ENCODE assay signal across 8 cellular contexts in the genomic region with DNA sequence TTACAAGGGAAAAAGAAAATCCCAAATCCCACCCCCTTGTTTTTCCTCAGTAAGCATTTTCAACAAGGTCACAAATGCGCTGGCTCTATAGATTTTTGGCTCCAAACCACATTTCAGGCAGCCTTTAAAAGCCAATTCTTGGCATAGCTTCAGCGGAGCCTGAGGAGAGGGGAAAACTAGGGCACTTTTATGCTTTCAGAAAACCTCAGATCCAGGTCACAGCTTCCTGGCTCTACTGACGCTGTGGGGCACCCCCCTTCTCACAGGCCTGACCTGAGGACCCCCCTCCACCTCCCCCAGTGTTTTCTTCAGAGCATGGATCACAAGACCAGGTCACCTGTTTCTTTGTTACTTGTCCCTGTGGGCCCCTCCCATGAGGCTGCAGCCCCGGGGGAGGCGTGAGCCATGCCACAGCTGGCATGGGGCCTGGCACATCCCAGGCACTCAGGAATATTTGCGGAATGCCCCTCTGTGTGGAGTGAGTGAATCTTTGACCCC. TPM values are rescaled to one million over a fixed set of nuclear protein-coding genes. Genes with fewer than 3 reads are reported as not detected.
DNase-seq lines count a peak whose midpoint lies in the region; ATAC-seq and TF ChIP-seq lines count a peak whose summit lies in the region.

No MANE protein-coding gene starts in this region.

- H4K20me1 ChIP-seq in PC-3 (ENCODE audit: low read length) = no peaks in the 10 kb centered on the region

- in situ Hi-C loops in GM13977 (cut with MboI; ENCODE audit: low pct_unique_long_range_greater_than_20kb, low sequenced_read_pairs, unreplicated experiment) = no loop called here

- DNase-seq in AG09309 (ENCODE audit: low read depth) (peak; percentile 29), PC-3 (peak; percentile 58), epithelial cell of prostate (ENCODE audit: low read depth, low spot score) (no peak), neuronal stem cell (ENCODE audit: low spot score) (no peak), T-helper 9 cell (no peak), NCI-H2081 (lab: John Stamatoyannopoulos, UW) (no peak), GM13977 (ENCODE audit: low spot score) (no peak)
- DNase-seq in central memory CD4-positive, alpha-beta T cell = no peak

- H3K9ac ChIP-seq in PC-3 (ENCODE audit: low read length) (peak overlapping the region; percentile 64), neuronal stem cell (ENCODE audit: low read depth, low read length, poor library complexity) (no peak overlapping the region)

- H3K79me2 ChIP-seq in PC-3 (ENCODE audit: low read length) = no peaks in the 10 kb centered on the region

- H3K27ac ChIP-seq in PC-3 (ENCODE audit: low read length) (peak overlapping the region; percentile 92), epithelial cell of prostate (peak overlapping the region; percentile 80), neuronal stem cell (replicated peaks; ENCODE audit: low read length) (no peak overlapping the region)

- peak; percentile 11 for ATAC-seq in PC-3

- no peak overlapping the region for H2BK5ac ChIP-seq in neuronal stem cell (ENCODE audit: low read length)

- H3K4me2 ChIP-seq in PC-3 (ENCODE audit: low read length) = peak overlapping the region; percentile 81
- H3K4me2 ChIP-seq in neuronal stem cell (ENCODE audit: insufficient read depth, low read length, poor library complexity, severe bottlenecking) = no peak overlapping the region

- H4K8ac ChIP-seq in neuronal stem cell (ENCODE audit: low read depth, low read length) = no peak overlapping the region

- no peak for TF ChIP-seq CTCF in AG09309 (IDR thresholded peaks at IDR 0.05; ENCODE audit: control insufficient read depth, insufficient read depth, low read depth, low read length, missing control alignments)
- TF ChIP-seq CTCF in PC-3 (conservative IDR thresholded peaks at IDR 0.05; ENCODE audit: low read depth, low read length) = no peak
- TF ChIP-seq CTCF in GM13977 (IDR thresholded peaks at IDR 0.05; ENCODE audit: extremely low read depth, insufficient read depth, missing control alignments) = no peak

- no CpG with 5 or more reads among the region's 6 CpGs for WGBS in neuronal stem cell (ENCODE audit: extremely low coverage in 2 of 2, insufficient read length in 2 of 2, insufficient replicate concordance in 1 of 2), 2 donors

- H3K4ac ChIP-seq in neuronal stem cell (ENCODE audit: low read length) = no peak overlapping the region

- no peak overlapping the region for H3K14ac ChIP-seq in neuronal stem cell (ENCODE audit: low read length)

- H3K27me3 ChIP-seq in PC-3 (ENCODE audit: low read length) (no peaks in the 10 kb centered on the region), neuronal stem cell (ENCODE audit: control insufficient read depth in 3 of 3, insufficient read depth in 3 of 3, low read depth in 1 of 3, low read length in 3 of 3) (no peaks in the 10 kb centered on the region)

- peak overlapping the region; percentile 16 for H3K18ac ChIP-seq in neuronal stem cell (ENCODE audit: low read length)

- H3K79me1 ChIP-seq in neuronal stem cell (ENCODE audit: low read depth, low read length) = no peaks in the 10 kb centered on the region

- H4K91ac ChIP-seq in neuronal stem cell (ENCODE audit: low read depth, low read length, poor library complexity) = no peak overlapping the region

- no TSS peak for BruUV-seq in PC-3 (replicated peaks; lab: Mats Ljungman, UMichigan)

- H3F3A ChIP-seq in PC-3 (ENCODE audit: low read length, unreplicated experiment) = no peaks in the 10 kb centered on the region

- no peaks in the 10 kb centered on the region for H3K36me3 ChIP-seq in PC-3 (ENCODE audit: low read depth, low read length)
- peaks cover 6 to 21% of the 10 kb centered on the region in 2 donors for H3K36me3 ChIP-seq in neuronal stem cell (replicated peaks in 1 of 2; ENCODE audit: control insufficient read depth in 2 of 2, insufficient read depth in 2 of 2, low read length in 2 of 2)

- H3K9me2 ChIP-seq in PC-3 (replicated peaks; ENCODE audit: low read length) = no peaks in the 10 kb centered on the region

- peak overlapping the region; percentile 68 for H2AFZ ChIP-seq in PC-3 (ENCODE audit: low read length)
- no peak overlapping the region for H2AFZ ChIP-seq in neuronal stem cell (ENCODE audit: low read length)

- H3K4me3 ChIP-seq in AG09309 (ENCODE audit: control insufficient read depth, low read depth, low read length) (no peak overlapping the region), PC-3 (ENCODE audit: low read length) (peak overlapping the region; percentile 49; the same call in 1 of the 2 replicates), neuronal stem cell (ENCODE audit: low read length in 2 of 2) (no peak overlapping the region)

- H3K4me1 ChIP-seq in PC-3 (ENCODE audit: insufficient read depth, low read length) (peaks cover 26% of the 10 kb centered on the region), neuronal stem cell (ENCODE audit: control insufficient read depth in 2 of 2, insufficient read depth in 1 of 2, low read depth in 1 of 2, low read length in 2 of 2) (peaks cover 13 to 18% of the 10 kb centered on the region in 2 donors)

- H3K23ac ChIP-seq in neuronal stem cell (ENCODE audit: low read depth, low read length, poor library complexity) = no peak overlapping the region

- no peak overlapping the region for H2AK5ac ChIP-seq in neuronal stem cell (ENCODE audit: low read depth, low read length)

- no peak overlapping the region for H2BK15ac ChIP-seq in neuronal stem cell (ENCODE audit: low read length)

- no peaks in the 10 kb centered on the region for H3K9me3 ChIP-seq in PC-3 (ENCODE audit: low read length)
- H3K9me3 ChIP-seq in neuronal stem cell (replicated peaks in 1 of 2; ENCODE audit: control insufficient read depth in 2 of 2, insufficient read depth in 1 of 2, low read depth in 1 of 2, low read length in 2 of 2) = peaks cover 8 to 12% of the 10 kb centered on the region in 2 donors

- POLR2A ChIA-PET in PC-3 (lab: Charles Lee; ENCODE audit: unreplicated experiment) = interaction anchor here (0.7 kb wide), 1 partner anchor 336 kb away, joined by 6 read pairs; no protein-coding TSS in a partner anchor

- intact Hi-C loops in PC-3 (cut with micrococcal nuclease) = loop anchor here (1.0 to 2.0 kb wide), 2 partner anchors 30 to 55 kb away; no protein-coding TSS in a partner anchor

- no peak overlapping the region for H2BK12ac ChIP-seq in neuronal stem cell (ENCODE audit: low read length)

- CTCF ChIA-PET in PC-3 (lab: Charles Lee) = interaction anchor here (0.7 to 1.1 kb wide), 2 partner anchors 29 to 55 kb away, joined by 3 to 5 read pairs; no protein-coding TSS in a partner anchor

- no peak overlapping the region for H2BK120ac ChIP-seq in neuronal stem cell (ENCODE audit: low read depth, low read length)

RNA-seq across cellular contexts. Expression of a gene that starts 30.1 kb away (rescaled TPM):
- total RNA-seq in PC-3 (2014; rRNA removed) = 18.7 and 39.2 TPM in 2 replicates
- 45.9 TPM for polyA plus RNA-seq in neuronal stem cell (2013, experiment 1 of 2)
- polyA plus RNA-seq in neuronal stem cell (2013, experiment 2 of 2) = 48.5 TPM

Comparison
In these comparisons a context has a peak if more than half of its experiments do, and no peak if none do; other contexts are left out.
1. DNase-seq: peak in AG09309 (single experiment) and PC-3 (single experiment); none in epithelial cell of prostate (single experiment), neuronal stem cell (single experiment), central memory CD4-positive, alpha-beta T cell (single experiment), T-helper 9 cell (single experiment), NCI-H2081 (0 of 2) and GM13977 (single experiment).